1 cellular context compared by ENCODE assay signal in genomic region chrX:153410888-153411254, GRCh38.
TF ChIP-seq lines count a peak whose summit lies in the region.

No MANE protein-coding gene starts in this region.

TF ChIP-seq in H1, 55 proteins besides CTCF, POLR2A, EP300 and RAD21:
- no peak for TF ChIP-seq TCF12 (IDR thresholded peaks at IDR 0.05; ENCODE audit: low read depth, low read length)
TF ChIP-seq in H1: peak in this region for 0.
